ENCODE assay signal across 9 cellular contexts in the genomic region with DNA sequence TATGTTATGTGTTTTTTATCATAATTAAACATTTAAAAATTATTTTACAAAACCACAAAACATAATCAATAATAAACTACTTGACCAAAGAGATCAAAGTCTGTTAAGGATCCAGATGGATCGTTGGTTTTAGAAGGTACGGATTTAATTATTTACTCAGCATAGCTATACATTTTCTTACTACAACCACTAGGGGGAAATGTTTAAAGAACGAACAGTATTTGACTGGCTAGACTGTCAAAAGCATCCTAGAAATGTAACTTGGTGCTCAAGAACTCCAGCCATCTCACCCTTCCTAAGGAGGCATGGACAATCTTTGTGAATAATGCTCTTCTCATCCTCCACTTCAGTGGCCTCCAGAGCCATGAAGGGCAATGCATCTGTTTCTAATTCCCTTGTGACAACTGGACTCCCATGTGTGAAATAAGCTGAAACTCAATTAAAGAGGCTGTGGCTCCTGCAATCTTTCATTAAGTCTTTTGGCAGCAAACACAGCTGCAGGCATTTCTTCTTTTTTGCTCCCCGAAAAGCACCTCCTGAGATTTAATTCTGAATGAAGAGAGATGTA.
A peak's percentile ranks its signal among the peaks of the same experiment; 100 is the strongest.
DNase-seq lines count a peak whose midpoint lies in the region; ATAC-seq and TF ChIP-seq lines count a peak whose summit lies in the region.
"Had no signal": no experiment of that assay in that cellular context is flagged by ENCODE, and none has a peak within 500 bp of the region (broad histone marks: within the 10 kb centered on the region; RNA-seq: fewer than 3 reads in every experiment).

No MANE protein-coding gene starts in this region.

- intact Hi-C loops in OCI-LY7 (cut with micrococcal nuclease; ENCODE audit: unreplicated experiment): no loop called here

- H3K9me2 ChIP-seq in GM23248 (ENCODE audit: insufficient read depth) (no peaks in the 10 kb centered on the region), OCI-LY7 (ENCODE audit: insufficient read depth, low read length) (no peaks in the 10 kb centered on the region)

- TF ChIP-seq CTCF in OCI-LY7 (conservative IDR thresholded peaks at IDR 0.05; ENCODE audit: low read length): peak; percentile 67
- TF ChIP-seq CTCF in gastroesophageal sphincter (IDR thresholded peaks at IDR 0.05): no peak

- no TSS peak for BruUV-seq in OCI-LY7 (replicated peaks; lab: Mats Ljungman, UMichigan)

- TF ChIP-seq POLR2A in gastroesophageal sphincter (IDR thresholded peaks at IDR 0.05): no peak

- H2AFZ ChIP-seq in GM23248 (no peak overlapping the region), OCI-LY7 (ENCODE audit: low read length) (no peak overlapping the region)

- no peaks in the 10 kb centered on the region for H3F3A ChIP-seq in GM23248 (ENCODE audit: insufficient read depth)

- no peak overlapping the region for H3K4me3 ChIP-seq in GM23248
- no peak overlapping the region for H3K4me3 ChIP-seq in OCI-LY7 (ENCODE audit: low read depth, low read length, poor library complexity, severe bottlenecking)
- no peak overlapping the region for H3K4me3 ChIP-seq in gastroesophageal sphincter
- H3K4me3 ChIP-seq: left ventricle myocardium inferior had no signal

- no peaks in the 10 kb centered on the region for H4K20me1 ChIP-seq in GM23248 (ENCODE audit: insufficient read depth)
- H4K20me1 ChIP-seq in OCI-LY7 (ENCODE audit: insufficient read depth, low read length): no peaks in the 10 kb centered on the region

- H3K4me2 ChIP-seq in GM23248 (ENCODE audit: unreplicated experiment) (no peak overlapping the region), OCI-LY7 (ENCODE audit: low read length) (no peak overlapping the region)

- H3K9ac ChIP-seq in GM23248: no peak overlapping the region

- no peak for TF ChIP-seq EP300 in gastroesophageal sphincter (IDR thresholded peaks at IDR 0.05)

- POLR2A ChIA-PET in OCI-LY7 (lab: Charles Lee): no interaction called here

- no peaks in the 10 kb centered on the region for H3K27me3 ChIP-seq in GM23248 (replicated peaks; ENCODE audit: insufficient read depth)
- H3K27me3 ChIP-seq in gastroesophageal sphincter: no peaks in the 10 kb centered on the region

- peak; percentile 48 for DNase-seq in DMS53 (lab: John Stamatoyannopoulos, UW)
- peak; percentile 26 for DNase-seq in GM23248
- DNase-seq in OCI-LY7 (ENCODE audit: low spot score): peak; percentile 2
- DNase-seq in inferior parietal cortex (ENCODE audit: extremely low spot score): peak; percentile 21
- no peak for DNase-seq in NCI-H128 (lab: John Stamatoyannopoulos, UW; ENCODE audit: unreplicated experiment)
- DNase-seq in central memory CD4-positive, alpha-beta T cell: no peak
- no peak for DNase-seq in activated CD4-positive, alpha-beta T cell treated with anti-CD3 and anti-CD28 coated beads for 48 hours
- DNase-seq: left ventricle myocardium inferior had no signal

- in situ Hi-C loops in GM23248 (cut with MboI): no loop called here

- no peak for ATAC-seq in gastroesophageal sphincter

- H3K4me1 ChIP-seq in GM23248 (ENCODE audit: insufficient read depth) (no peaks in the 10 kb centered on the region), OCI-LY7 (ENCODE audit: insufficient read depth, low read length, poor library complexity, severe bottlenecking) (no peaks in the 10 kb centered on the region), gastroesophageal sphincter (no peaks in the 10 kb centered on the region)
- H3K4me1 ChIP-seq: left ventricle myocardium inferior had no signal

- H3K79me2 ChIP-seq in GM23248 (ENCODE audit: insufficient read depth) (no peaks in the 10 kb centered on the region), OCI-LY7 (ENCODE audit: insufficient read depth, low read depth, low read length) (no peaks in the 10 kb centered on the region)

- no peaks in the 10 kb centered on the region for H3K36me3 ChIP-seq in GM23248 (ENCODE audit: low read depth)
- H3K36me3 ChIP-seq in OCI-LY7 (ENCODE audit: insufficient read depth, low read length): no peaks in the 10 kb centered on the region
- H3K36me3 ChIP-seq in gastroesophageal sphincter: no peaks in the 10 kb centered on the region
- H3K36me3 ChIP-seq: left ventricle myocardium inferior had no signal

- 38 to 39% methylated on average over 4 of the region's 4 CpGs for WGBS in GM23248 (ENCODE audit: low coverage in 1 of 2, low lambda C conversion rate in 2 of 2, missing lambda C conversion rate in 2 of 2), 2 experiments
- 34 to 40% methylated on average over 3 to 4 of the region's 4 CpGs for WGBS in gastroesophageal sphincter (ENCODE audit: low coverage in 1 of 2), 2 donors

- H3K27ac ChIP-seq in GM23248 (no peak overlapping the region), OCI-LY7 (ENCODE audit: low read depth, low read length, poor library complexity, severe bottlenecking) (no peak overlapping the region), gastroesophageal sphincter (no peak overlapping the region)
- H3K27ac ChIP-seq: left ventricle myocardium inferior had no signal

- H3K9me3 ChIP-seq in GM23248 (ENCODE audit: low read depth) (no peaks in the 10 kb centered on the region), OCI-LY7 (ENCODE audit: low read length) (no peaks in the 10 kb centered on the region), gastroesophageal sphincter (no peaks in the 10 kb centered on the region)

- CTCF ChIA-PET in OCI-LY7 (lab: Charles Lee; ENCODE audit: unreplicated experiment): no interaction called here

Comparison
In these comparisons a context has a peak if more than half of its experiments do, and no peak if none do; other contexts are left out.
1. DNase-seq: peak in DMS53 (single experiment), GM23248 (single experiment), OCI-LY7 (single experiment) and inferior parietal cortex (single experiment); none in NCI-H128 (single experiment), central memory CD4-positive, alpha-beta T cell (single experiment) and activated CD4-positive, alpha-beta T cell treated with anti-CD3 and anti-CD28 coated beads for 48 hours (single experiment).